In genomic region chr2:85053802-85054201, GRCh38 we compare ENCODE assay signal across 11 cellular contexts.
A peak's percentile ranks its signal among the peaks of the same experiment; 100 is the strongest.
DNase-seq lines count a peak whose midpoint lies in the region; ATAC-seq, FAIRE-seq and TF ChIP-seq lines count a peak whose summit lies in the region.
"Had no signal": no experiment of that assay in that cellular context is flagged by ENCODE, and none has a peak within 500 bp of the region (broad histone marks: within the 10 kb centered on the region; RNA-seq: fewer than 3 reads in every experiment).

No MANE protein-coding gene starts in this region.

- no peaks in the 10 kb centered on the region for H3K9me3 Mint-ChIP-seq in activated CD8-positive, alpha-beta memory T cell treated with anti-CD3 and anti-CD28 coated beads, Interleukin-2, amount 10 ng/mL, durations not matched to agents 7 days and 5 days (ENCODE audit: low read depth)
- H3K9me3 Mint-ChIP-seq: stimulated activated naive CD8-positive, alpha-beta T cell treated with anti-CD3 and anti-CD28 coated beads, Interleukin-15, Interleukin-2, amounts not matched to agents 100 ng/mL and 50 ng/mL, for 24 hours had no signal

- no peak for FAIRE-seq in small intestine (lab: Jason Lieb, UNC)

- no peaks in the 10 kb centered on the region for H3K27me3 Mint-ChIP-seq in activated CD8-positive, alpha-beta memory T cell treated with anti-CD3 and anti-CD28 coated beads, Interleukin-2, amount 10 ng/mL, durations not matched to agents 7 days and 5 days
- H3K27me3 Mint-ChIP-seq: stimulated activated naive CD8-positive, alpha-beta T cell treated with anti-CD3 and anti-CD28 coated beads, Interleukin-15, Interleukin-2, amounts not matched to agents 100 ng/mL and 50 ng/mL, for 24 hours had no signal

- H3K27ac ChIP-seq in PC-3 (ENCODE audit: low read length) (peak overlapping the region; percentile 89), epithelial cell of prostate (peak overlapping the region; percentile 81), small intestine (ENCODE audit: low read depth in 1 of 2, low read length in 1 of 2) (no peak overlapping the region)
- H3K27ac ChIP-seq: parathyroid adenoma, VCaP had no signal

- CTCF ChIA-PET in activated CD8-positive, alpha-beta memory T cell treated with anti-CD3 and anti-CD28 coated beads, Interleukin-2, amount 10 ng/mL, durations not matched to agents 7 days and 5 days (lab: Charles Lee): interaction anchor here (1.1 to 1.4 kb wide), 4 partner anchors 13 to 247 kb away, joined by 4 to 5 read pairs (median 4); no protein-coding TSS in a partner anchor
- CTCF ChIA-PET in PC-3 (lab: Charles Lee): interaction anchor here (0.6 to 1.6 kb wide), 5 partner anchors 13 to 128 kb away, joined by 3 to 10 read pairs (median 5); no protein-coding TSS in a partner anchor

- H3K79me2 ChIP-seq in PC-3 (ENCODE audit: low read length): no peaks in the 10 kb centered on the region
- H3K79me2 ChIP-seq: parathyroid adenoma had no signal

- peaks cover 8% of the 10 kb centered on the region for H3F3A ChIP-seq in PC-3 (ENCODE audit: low read length, unreplicated experiment)

- H3K36me3 ChIP-seq in PC-3 (ENCODE audit: low read depth, low read length) (peaks cover 31% of the 10 kb centered on the region), small intestine (ENCODE audit: control insufficient read depth in 2 of 2, insufficient read depth in 2 of 2, low read length in 2 of 2) (peaks cover 5% of the 10 kb centered on the region in 2 donors)

- H3K4me2 ChIP-seq in PC-3 (ENCODE audit: low read length): peak overlapping the region; percentile 64

- H3K4me1 ChIP-seq in PC-3 (ENCODE audit: insufficient read depth, low read length): peaks cover 23% of the 10 kb centered on the region
- H3K4me1 ChIP-seq in small intestine (ENCODE audit: control insufficient read depth in 2 of 2, insufficient read depth in 1 of 2, low read depth in 1 of 2, low read length in 1 of 2): no peaks in the 10 kb centered on the region
- H3K4me1 ChIP-seq: parathyroid adenoma had no signal

- DNase-seq in activated CD8-positive, alpha-beta memory T cell treated with anti-CD3 and anti-CD28 coated beads, Interleukin-2, amount 10 ng/mL, durations not matched to agents 7 days and 5 days: no peak
- no peak for DNase-seq in activated CD8-positive, alpha-beta memory T cell treated with anti-CD3 and anti-CD28 coated beads, Interleukin-2, amount 50 U/mL, for 48 hours
- DNase-seq in PC-3: peak; percentile 91
- DNase-seq in epithelial cell of prostate (ENCODE audit: low read depth, low spot score): peak; percentile 55
- peak; percentile 82 for DNase-seq in small intestine
- DNase-seq in NCI-H1105 (lab: John Stamatoyannopoulos, UW): no peak
- DNase-seq in NCI-H1105 treated with DMSO at 0.1 percent for 48 hours (lab: John Stamatoyannopoulos, UW): no peak
- no peak for DNase-seq in HuH-7.5 (ENCODE audit: low spot score)

- peak overlapping the region; percentile 6; the same call in 1 of the 2 replicates for H3K4me3 ChIP-seq in PC-3 (ENCODE audit: low read length)
- H3K4me3 ChIP-seq in small intestine (ENCODE audit: low read depth in 1 of 2, low read length in 2 of 2): no peak overlapping the region

- H2AFZ ChIP-seq in PC-3 (ENCODE audit: low read length): no peak overlapping the region
- H2AFZ ChIP-seq: parathyroid adenoma had no signal

- 21 to 57% (median 46%) methylated on average over 6 of the region's 6 CpGs for WGBS in small intestine, 3 donors

- H3K36me3 Mint-ChIP-seq in activated CD8-positive, alpha-beta memory T cell treated with anti-CD3 and anti-CD28 coated beads, Interleukin-2, amount 10 ng/mL, durations not matched to agents 7 days and 5 days: peaks cover 25% of the 10 kb centered on the region

- TF ChIP-seq CTCF in PC-3 (conservative IDR thresholded peaks at IDR 0.05; ENCODE audit: low read depth, low read length): no peak

- H4K20me1 ChIP-seq in PC-3 (ENCODE audit: low read length): no peaks in the 10 kb centered on the region

- intact Hi-C loops in PC-3 (cut with micrococcal nuclease): no loop called here

- no peaks in the 10 kb centered on the region for H3K27me3 ChIP-seq in PC-3 (ENCODE audit: low read length)
- H3K27me3 ChIP-seq in small intestine (ENCODE audit: control insufficient read depth in 2 of 2, insufficient read depth in 2 of 2, low read length in 2 of 2): no peaks in the 10 kb centered on the region

- POLR2A ChIA-PET in PC-3 (lab: Charles Lee; ENCODE audit: unreplicated experiment): interaction anchor here (0.5 to 0.8 kb wide), 3 partner anchors 34 to 584 kb away, joined by 3 to 6 read pairs (median 4); partner anchors contain the start of gene KCMF1

- no peaks in the 10 kb centered on the region for H3K9me2 ChIP-seq in PC-3 (replicated peaks; ENCODE audit: low read length)

- peaks cover 31% of the 10 kb centered on the region for H3K4me1 Mint-ChIP-seq in activated CD8-positive, alpha-beta memory T cell treated with anti-CD3 and anti-CD28 coated beads, Interleukin-2, amount 10 ng/mL, durations not matched to agents 7 days and 5 days

- no peaks in the 10 kb centered on the region for H3K9me3 ChIP-seq in PC-3 (ENCODE audit: low read length)
- no peaks in the 10 kb centered on the region for H3K9me3 ChIP-seq in small intestine (ENCODE audit: control insufficient read depth, low read depth)

- no peak overlapping the region for H3K4me3 Mint-ChIP-seq in activated CD8-positive, alpha-beta memory T cell treated with anti-CD3 and anti-CD28 coated beads, Interleukin-2, amount 10 ng/mL, durations not matched to agents 7 days and 5 days
- H3K4me3 Mint-ChIP-seq: stimulated activated naive CD8-positive, alpha-beta T cell treated with anti-CD3 and anti-CD28 coated beads, Interleukin-15, Interleukin-2, amounts not matched to agents 100 ng/mL and 50 ng/mL, for 24 hours had no signal

- ATAC-seq in activated CD8-positive, alpha-beta memory T cell treated with anti-CD3 and anti-CD28 coated beads, Interleukin-2, amount 10 ng/mL, durations not matched to agents 7 days and 5 days: no peak
- ATAC-seq in PC-3: peak; percentile 100

- H3K9ac ChIP-seq in PC-3 (ENCODE audit: low read length): peak overlapping the region; percentile 46
- H3K9ac ChIP-seq: parathyroid adenoma had no signal

- H3K27ac Mint-ChIP-seq in activated CD8-positive, alpha-beta memory T cell treated with anti-CD3 and anti-CD28 coated beads, Interleukin-2, amount 10 ng/mL, durations not matched to agents 7 days and 5 days: peak overlapping the region; percentile 47
- H3K27ac Mint-ChIP-seq: stimulated activated naive CD8-positive, alpha-beta T cell treated with anti-CD3 and anti-CD28 coated beads, Interleukin-15, Interleukin-2, amounts not matched to agents 100 ng/mL and 50 ng/mL, for 24 hours had no signal

- BruUV-seq in PC-3 (replicated peaks; lab: Mats Ljungman, UMichigan): no TSS peak

Comparison
In these comparisons a context has a peak if more than half of its experiments do, and no peak if none do; other contexts are left out.
1. DNase-seq: peak in PC-3 (single experiment), epithelial cell of prostate (single experiment) and small intestine (single experiment); none in activated CD8-positive, alpha-beta memory T cell treated with anti-CD3 and anti-CD28 coated beads, Interleukin-2, amount 10 ng/mL, durations not matched to agents 7 days and 5 days (single experiment), activated CD8-positive, alpha-beta memory T cell treated with anti-CD3 and anti-CD28 coated beads, Interleukin-2, amount 50 U/mL, for 48 hours (single experiment), NCI-H1105 (single experiment), NCI-H1105 treated with DMSO at 0.1 percent for 48 hours (single experiment) and HuH-7.5 (single experiment).
2. H3K27ac ChIP-seq: peak in PC-3 (single experiment) and epithelial cell of prostate (single experiment); none in small intestine (0 of 2).